In the genomic region with DNA sequence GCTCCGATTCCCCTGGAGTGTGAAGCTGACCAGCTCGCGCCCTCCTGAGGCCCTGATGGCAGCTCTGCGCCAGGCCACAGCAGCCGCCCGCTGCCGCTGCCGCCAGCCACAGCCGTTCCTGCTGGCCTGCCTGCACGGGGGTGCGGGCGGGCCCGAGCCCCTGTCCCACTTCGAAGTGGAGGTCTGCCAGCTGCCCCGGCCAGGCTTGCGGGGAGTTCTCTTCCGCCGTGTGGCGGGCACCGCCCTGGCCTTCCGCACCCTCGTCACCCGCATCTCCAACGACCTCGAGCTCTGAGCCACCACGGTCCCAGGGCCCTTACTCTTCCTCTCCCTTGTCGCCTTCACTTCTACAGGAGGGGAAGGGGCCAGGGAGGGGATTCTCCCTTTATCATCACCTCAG, we compare ENCODE assay signal across 31 cellular contexts. TPM values are rescaled to one million over a fixed set of nuclear protein-coding genes. Genes with fewer than 3 reads are reported as not detected.
"Had no signal": no experiment of that assay in that cellular context is flagged by ENCODE, and none has a peak within 500 bp of the region (broad histone marks: within the 10 kb centered on the region; RNA-seq: fewer than 3 reads in every experiment).

No MANE protein-coding gene starts in this region.

- ATAC-seq: esophagus mucosa, gastrocnemius medialis, left cardiac atrium, left lung, left ventricle myocardium superior, lower lobe of right lung, mucosa of descending colon had no signal

- FAIRE-seq: colon, endothelial cell of umbilical vein, islet of Langerhans, keratinocyte had no signal

- H3K4me3 Mint-ChIP-seq: mesothelial cell of epicardium had no signal

- H3K27me3 ChIP-seq: dorsolateral prefrontal cortex, gastrocnemius medialis, heart right ventricle, left lung had no signal

- H3K9me3 Mint-ChIP-seq: mesothelial cell of epicardium had no signal

- H3K4me3 ChIP-seq: coronary artery, dorsolateral prefrontal cortex, esophagus squamous epithelium, gastrocnemius medialis, heart right ventricle, left lung, lower lobe of right lung, mucosa of descending colon had no signal

- H3K4me1 ChIP-seq: left lung, lower lobe of right lung had no signal

- H3K27ac Mint-ChIP-seq: mesothelial cell of epicardium had no signal

- H3K27ac ChIP-seq: coronary artery, dorsolateral prefrontal cortex, epithelial cell of prostate, esophagus squamous epithelium, heart right ventricle, left lung, lower lobe of right lung had no signal

- DNase-seq: dermis blood vessel endothelial cell; dorsolateral prefrontal cortex; effector CD4-positive, alpha-beta T cell; effector memory CD4-positive, alpha-beta T cell; erythroblast; esophagus squamous epithelium; foreskin fibroblast; foreskin melanocyte; glutamatergic neuron; head of caudate nucleus; heart right ventricle; hippocampal formation; left cardiac atrium; left lung; left ventricle myocardium superior; lower lobe of right lung; mesenchymal stem cell; mucosa of descending colon had no signal

- H3K9me3 ChIP-seq: esophagus squamous epithelium, gastrocnemius medialis, left lung, lower lobe of right lung, mucosa of descending colon had no signal

RNA-seq across cellular contexts. Expression of gene CKM, which starts 20.3 kb away (rescaled TPM):
- total RNA-seq: dermis blood vessel endothelial cell, endothelial cell of umbilical vein, esophagus squamous epithelium, glomerular endothelial cell, kidney epithelial cell, mesenteric fat pad, mesothelial cell of epicardium had no signal
- polyA plus RNA-seq: endothelial cell of umbilical vein, keratinocyte had no signal

RNA-seq across cellular contexts. Expression of gene KLC3, which starts 38.1 kb away (rescaled TPM):
- total RNA-seq: endothelial cell of umbilical vein, glomerular endothelial cell, left ventricle myocardium superior, mesenteric fat pad, mucosa of descending colon, myocyte had no signal
- polyA plus RNA-seq: endothelial cell of umbilical vein had no signal

RNA-seq across cellular contexts. Expression of gene EXOC3L2, which starts 57.2 kb away (rescaled TPM):
- total RNA-seq: kidney epithelial cell, myocyte had no signal
